ENCODE assay signal across 20 cellular contexts in the genomic region with DNA sequence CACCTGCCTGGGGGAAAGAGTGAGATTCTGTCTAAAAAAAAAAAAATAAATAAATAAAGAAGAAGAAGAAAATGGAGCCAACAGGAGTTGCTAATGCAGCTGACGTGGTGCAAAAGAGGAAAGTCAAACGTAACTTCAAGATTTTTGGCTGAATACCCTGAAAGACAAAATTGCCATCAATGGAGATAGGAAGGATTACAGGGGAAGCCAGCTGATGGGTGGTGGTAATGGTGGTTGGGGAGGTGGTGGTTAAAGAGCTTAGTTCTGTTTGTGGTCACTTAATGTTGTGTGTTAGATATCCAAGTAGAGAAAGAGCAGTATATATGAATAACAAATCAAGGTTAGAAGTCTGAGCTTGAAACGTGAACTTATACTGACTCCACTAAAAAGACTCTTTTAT.
"Had no signal": no experiment of that assay in that cellular context is flagged by ENCODE, and none has a peak within 500 bp of the region (broad histone marks: within the 10 kb centered on the region; RNA-seq: fewer than 3 reads in every experiment).

No MANE protein-coding gene starts in this region.

- H3K9me3 Mint-ChIP-seq: nephron progenitor cell had no signal

- ATAC-seq: activated naive CD4-positive, alpha-beta T cell treated with anti-CD3 and anti-CD28 coated beads, Interleukin-2, amount 50 U/mL, for 72 hours; activated T-cell treated with anti-CD3 and anti-CD28 coated beads, Interleukin-2, amount 50 U/mL, for 72 hours had no signal

- H3K4me3 Mint-ChIP-seq: activated CD4-positive, alpha-beta T cell treated with anti-CD3 and anti-CD28 coated beads, Interleukin-2, amount 10 ng/mL, durations not matched to agents 24 days and 14 days; activated T-cell treated with anti-CD3 and anti-CD28 coated beads, Interleukin-2, amount 50 U/mL, for 72 hours; nephron progenitor cell had no signal

- H3K36me3 Mint-ChIP-seq: activated naive CD4-positive, alpha-beta T cell treated with anti-CD3 and anti-CD28 coated beads, Interleukin-2, amount 50 U/mL, for 72 hours had no signal

- H3K27me3 Mint-ChIP-seq: activated CD4-positive, alpha-beta T cell treated with anti-CD3 and anti-CD28 coated beads, Interleukin-2, amount 10 ng/mL, durations not matched to agents 24 days and 14 days had no signal

- H3K27ac Mint-ChIP-seq: activated CD4-positive, alpha-beta T cell treated with anti-CD3 and anti-CD28 coated beads, Interleukin-2, amount 10 ng/mL, durations not matched to agents 24 days and 14 days; activated naive CD4-positive, alpha-beta T cell treated with anti-CD3 and anti-CD28 coated beads, Interleukin-2, amount 50 U/mL, for 72 hours; activated T-cell treated with anti-CD3 and anti-CD28 coated beads, Interleukin-2, amount 50 U/mL, for 72 hours; nephron progenitor cell had no signal

- DNase-seq: activated CD4-positive, alpha-beta T cell treated with anti-CD3 and anti-CD28 coated beads, Interleukin-2, amount 10 ng/mL, durations not matched to agents 24 days and 14 days; activated CD4-positive, CD25-positive, alpha-beta regulatory T cell; activated CD8-positive, alpha-beta memory T cell treated with anti-CD3 and anti-CD28 coated beads, Interleukin-2, amount 50 U/mL, for 48 hours; activated gamma-delta T cell; activated T-cell treated with anti-CD3 and anti-CD28 coated beads, Interleukin-2, amount 50 U/mL, for 72 hours; brain microvascular endothelial cell; cerebellar nuclear complex; effector CD8-positive, alpha-beta T cell; esophagus squamous epithelium; hippocampal formation; left ventricle myocardium inferior; mesendoderm; nephron progenitor cell; sigmoid colon; stimulated activated CD4-positive, alpha-beta T cell treated with anti-CD3 and anti-CD28 coated beads, Interleukin-12 subunit alpha, Interleukin-12 subunit beta, amount 100 ng/mL, for 4 hours; stimulated activated CD4-positive, alpha-beta T cell treated with anti-CD3 and anti-CD28 coated beads, Interleukin-2, amount 100 ng/mL, for 24 hours; stimulated activated naive CD4-positive, alpha-beta T cell; T-helper 2 cell; tibial artery had no signal

- H3K4me1 Mint-ChIP-seq: activated CD4-positive, alpha-beta T cell treated with anti-CD3 and anti-CD28 coated beads, Interleukin-2, amount 10 ng/mL, durations not matched to agents 24 days and 14 days; nephron progenitor cell had no signal
